ENCODE assay signal across 8 cellular contexts in the genomic region with DNA sequence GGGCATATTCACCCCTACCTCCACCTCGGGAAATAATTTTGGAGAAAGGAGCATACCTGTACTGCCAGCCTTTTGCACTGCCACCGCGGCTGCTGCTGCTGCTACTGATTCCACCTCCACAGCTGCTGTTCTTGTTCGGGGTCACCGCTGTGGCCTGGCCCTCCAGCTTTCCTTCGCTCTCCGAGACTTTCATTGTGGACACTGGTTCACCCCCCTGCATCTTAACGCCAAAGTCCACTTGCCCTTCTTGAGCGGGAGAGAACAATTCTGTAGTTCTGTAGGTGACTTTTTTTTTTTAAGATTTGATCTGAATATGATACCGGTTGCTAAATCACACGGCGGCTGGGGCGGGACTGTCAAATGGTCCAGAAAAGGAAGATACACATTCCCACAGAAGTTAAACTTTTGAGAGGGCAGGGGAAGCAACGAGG. TPM values are rescaled to one million over a fixed set of nuclear protein-coding genes. Genes with fewer than 3 reads are reported as not detected.
DNase-seq lines count a peak whose midpoint lies in the region; ATAC-seq and TF ChIP-seq lines count a peak whose summit lies in the region.

No MANE protein-coding gene starts in this region.

- peak overlapping the region; percentile 84 for H3K27ac Mint-ChIP-seq in activated naive CD8-positive, alpha-beta T cell treated with anti-CD3 and anti-CD28 coated beads, Interleukin-2, amount 10 ng/mL, durations not matched to agents 7 days and 5 days

- peak; percentile 38 for DNase-seq in activated naive CD8-positive, alpha-beta T cell treated with anti-CD3 and anti-CD28 coated beads, Interleukin-2, amount 10 ng/mL, durations not matched to agents 7 days and 5 days
- peak; percentile 4 to 6 for DNase-seq in stimulated activated CD4-positive, alpha-beta T cell treated with anti-CD3 and anti-CD28 coated beads, Interleukin-2, amount 100 ng/mL, for 48 hours
- DNase-seq in dedifferentiated amniotic fluid mesenchymal stem cell (ENCODE audit: extremely low spot score) = no peak

- peaks cover 18% of the 10 kb centered on the region for H3K4me1 Mint-ChIP-seq in activated naive CD8-positive, alpha-beta T cell treated with anti-CD3 and anti-CD28 coated beads, Interleukin-2, amount 10 ng/mL, durations not matched to agents 7 days and 5 days

- peaks cover 2% of the 10 kb centered on the region for H3K36me3 ChIP-seq in iPS-18a (ENCODE audit: control insufficient read depth, low read depth, low read length)

- peaks cover 6% of the 10 kb centered on the region for H3K36me3 Mint-ChIP-seq in activated naive CD8-positive, alpha-beta T cell treated with anti-CD3 and anti-CD28 coated beads, Interleukin-2, amount 10 ng/mL, durations not matched to agents 7 days and 5 days

- H3K27me3 ChIP-seq in iPS-18a (ENCODE audit: control insufficient read depth, insufficient read depth, low read length) = no peaks in the 10 kb centered on the region

- no peaks in the 10 kb centered on the region for H3K9me3 Mint-ChIP-seq in activated naive CD8-positive, alpha-beta T cell treated with anti-CD3 and anti-CD28 coated beads, Interleukin-2, amount 10 ng/mL, durations not matched to agents 7 days and 5 days

- peak overlapping the region; percentile 76 for H3K4me3 ChIP-seq in iPS-18a (ENCODE audit: low read length)

- peak overlapping the region; percentile 87 for H3K9ac ChIP-seq in iPS-18a (ENCODE audit: low read length)

- no peaks in the 10 kb centered on the region for H3K27me3 Mint-ChIP-seq in activated naive CD8-positive, alpha-beta T cell treated with anti-CD3 and anti-CD28 coated beads, Interleukin-2, amount 10 ng/mL, durations not matched to agents 7 days and 5 days

- H3K4me1 ChIP-seq in iPS-18a (ENCODE audit: control insufficient read depth, low read depth, low read length) = peaks cover 4% of the 10 kb centered on the region

- H3K4me3 Mint-ChIP-seq in activated naive CD8-positive, alpha-beta T cell treated with anti-CD3 and anti-CD28 coated beads, Interleukin-2, amount 10 ng/mL, durations not matched to agents 7 days and 5 days = peak overlapping the region; percentile 95

- POLR2A ChIA-PET in activated naive CD8-positive, alpha-beta T cell treated with anti-CD3 and anti-CD28 coated beads, Interleukin-2, amount 10 ng/mL, durations not matched to agents 7 days and 5 days (lab: Charles Lee) = no interaction called here

- peak overlapping the region; percentile 77 for H3K27ac ChIP-seq in C4-2B
- H3K27ac ChIP-seq in iPS-18a (ENCODE audit: low read length) = peak overlapping the region; percentile 49

- no peaks in the 10 kb centered on the region for H3K9me3 ChIP-seq in iPS-18a (ENCODE audit: control insufficient read depth, low read depth, low read length)

- ATAC-seq in HG02970 (IDR thresholded peaks at IDR 0.05; ENCODE audit: low FRiP score, unreplicated experiment) (peak; percentile 1), GM21390 (IDR thresholded peaks at IDR 0.05; ENCODE audit: unreplicated experiment) (no peak), HG02623 (IDR thresholded peaks at IDR 0.05; ENCODE audit: unreplicated experiment) (no peak)
- ATAC-seq in activated naive CD8-positive, alpha-beta T cell treated with anti-CD3 and anti-CD28 coated beads, Interleukin-2, amount 10 ng/mL, durations not matched to agents 7 days and 5 days (ENCODE audit: low read depth) = no peak

- no peak for TF ChIP-seq CTCF in C4-2B (conservative IDR thresholded peaks at IDR 0.05)

RNA-seq across cellular contexts. Expression of a gene that starts 0.7 kb away (rescaled TPM):
- 10 to 100 TPM; 12.2 to 12.8 TPM for total RNA-seq in activated naive CD8-positive, alpha-beta T cell treated with anti-CD3 and anti-CD28 coated beads, Interleukin-2, amount 10 ng/mL, durations not matched to agents 7 days and 5 days
